Comparison of ENCODE assay signal across 18 cellular contexts in genomic region chrX:131477498-131477897, GRCh38.
DNase-seq lines count a peak whose midpoint lies in the region; ATAC-seq and TF ChIP-seq lines count a peak whose summit lies in the region.
"Had no signal": no experiment of that assay in that cellular context is flagged by ENCODE, and none has a peak within 500 bp of the region (broad histone marks: within the 10 kb centered on the region; RNA-seq: fewer than 3 reads in every experiment).

No MANE protein-coding gene starts in this region.

- peak overlapping the region; percentile 93 for H3K27ac ChIP-seq in GM23338 (ENCODE audit: low read depth)
- H3K27ac ChIP-seq: A549, BLaER1 had no signal

- POLR2A ChIA-PET in WTC11 (lab: Charles Lee) = no interaction called here

- H3K4me2 ChIP-seq in GM23338 = no peak overlapping the region
- H3K4me2 ChIP-seq: A549, BLaER1 had no signal

- H3K4me3 Mint-ChIP-seq in GM23338 = peak overlapping the region; percentile 45; the same call in 1 of the 3 replicates
- H3K4me3 Mint-ChIP-seq in WTC11 = peak overlapping the region; percentile 48
- H3K4me3 Mint-ChIP-seq: CD4-positive, alpha-beta memory T cell had no signal

- H3K27me3 Mint-ChIP-seq in GM23338 (ENCODE audit: insufficient read depth, low read depth, poor library complexity) (peaks cover 6% of the 10 kb centered on the region), WTC11 (ENCODE audit: low read depth) (peaks cover 8% of the 10 kb centered on the region; the same call in 1 of the 2 replicates)
- H3K27me3 Mint-ChIP-seq: CD4-positive, alpha-beta memory T cell had no signal

- H3K27ac Mint-ChIP-seq in GM23338 = peak overlapping the region; percentile 98
- H3K27ac Mint-ChIP-seq in WTC11 = peak overlapping the region; percentile 99
- H3K27ac Mint-ChIP-seq: CD4-positive, alpha-beta memory T cell had no signal

- intact Hi-C loops in mucosa of descending colon (cut with DNase I, micrococcal nuclease) = no loop called here

- H4K20me1 ChIP-seq in GM23338 (replicated peaks; ENCODE audit: insufficient read depth) = no peaks in the 10 kb centered on the region
- H4K20me1 ChIP-seq: BLaER1 had no signal

- no peaks in the 10 kb centered on the region for H3K36me3 ChIP-seq in GM23338 (ENCODE audit: insufficient read depth)
- H3K36me3 ChIP-seq in mucosa of descending colon (ENCODE audit: low read depth) = no peaks in the 10 kb centered on the region
- H3K36me3 ChIP-seq: BLaER1 had no signal

- ATAC-seq in GM23338 (peak; percentile 97), WTC11 (peak; percentile 93), mucosa of descending colon (no peak), HG03469 (IDR thresholded peaks at IDR 0.05; ENCODE audit: unreplicated experiment) (no peak)
- ATAC-seq: A549 had no signal

- no peaks in the 10 kb centered on the region for H3K27me3 ChIP-seq in GM23338 (ENCODE audit: insufficient read depth)

- no peak overlapping the region for H2AFZ ChIP-seq in GM23338

- H3K9me3 ChIP-seq in mucosa of descending colon = no peaks in the 10 kb centered on the region
- H3K9me3 ChIP-seq: A549 had no signal

- DNase-seq in GM23338 (ENCODE audit: low spot score) = peak; percentile 68
- peak; percentile 20 to 62 for DNase-seq in NCI-H2081 (lab: John Stamatoyannopoulos, UW)
- DNase-seq in WTC11 (ENCODE audit: low spot score) = peak; percentile 20
- peak; percentile 21 for DNase-seq in iPS-NIHi11 (ENCODE audit: low spot score)
- DNase-seq in mucosa of descending colon = no peak
- no peak for DNase-seq in GM13977 (ENCODE audit: low spot score)
- DNase-seq in Ammon's horn (ENCODE audit: low spot score) = no peak
- DNase-seq: CD4-positive, alpha-beta memory T cell; DMS53; EL; HCEC 1CT; KG1; NCI-H1105 treated with DMSO at 0.1 percent for 48 hours; NCI-H2171 treated with DMSO at 0.1 percent for 48 hours; NCI-H510A had no signal

- in situ Hi-C loops in GM13977 (cut with MboI; ENCODE audit: low pct_unique_long_range_greater_than_20kb, low sequenced_read_pairs, unreplicated experiment) = no loop called here

- H3K4me3 ChIP-seq in GM23338 (no peak overlapping the region), mucosa of descending colon (no peak overlapping the region)
- H3K4me3 ChIP-seq: A549, BLaER1 had no signal

- peaks cover 4% of the 10 kb centered on the region; the same call in 1 of the 2 replicates for H3K79me2 ChIP-seq in GM23338 (replicated peaks; ENCODE audit: insufficient read depth)

- no peaks in the 10 kb centered on the region for H3F3A ChIP-seq in GM23338 (replicated peaks; ENCODE audit: low read depth)

- CTCF ChIA-PET in WTC11 (lab: Charles Lee) = no interaction called here

- H3K4me1 Mint-ChIP-seq in GM23338 = peaks cover 26% of the 10 kb centered on the region
- peaks cover 42% of the 10 kb centered on the region for H3K4me1 Mint-ChIP-seq in WTC11
- H3K4me1 Mint-ChIP-seq: CD4-positive, alpha-beta memory T cell had no signal

- H3K36me3 Mint-ChIP-seq in GM23338 (ENCODE audit: low read depth) (peaks cover 65% of the 10 kb centered on the region), WTC11 (peaks cover 58% of the 10 kb centered on the region)
- H3K36me3 Mint-ChIP-seq: CD4-positive, alpha-beta memory T cell had no signal

- H3K9me2 ChIP-seq in GM23338 (ENCODE audit: insufficient read depth) = peaks cover 5% of the 10 kb centered on the region; the same call in 1 of the 2 replicates

- H3K9me3 Mint-ChIP-seq in GM23338 (peaks cover 44% of the 10 kb centered on the region), WTC11 (peaks cover 52% of the 10 kb centered on the region)

- peaks cover 30% of the 10 kb centered on the region for H3K4me1 ChIP-seq in GM23338 (ENCODE audit: insufficient read depth)
- H3K4me1 ChIP-seq in mucosa of descending colon (ENCODE audit: low read depth) = no peaks in the 10 kb centered on the region
- H3K4me1 ChIP-seq: A549, BLaER1 had no signal

- TF ChIP-seq CTCF in GM23338 (conservative IDR thresholded peaks at IDR 0.05; ENCODE audit: low read depth in 2 of 2) (no peak), WTC11 (IDR thresholded peaks at IDR 0.05) (no peak), mucosa of descending colon (IDR thresholded peaks at IDR 0.05) (no peak), GM13977 (IDR thresholded peaks at IDR 0.05; ENCODE audit: extremely low read depth, insufficient read depth, missing control alignments) (no peak)

TF ChIP-seq in GM23338, 12 proteins besides CTCF, POLR2A, EP300 and RAD21 (continues in another document):
- no peak for TF ChIP-seq REST (IDR thresholded peaks at IDR 0.05; ENCODE audit: unreplicated experiment)
- no peak for TF ChIP-seq STAT1 (IDR thresholded peaks at IDR 0.05; ENCODE audit: unreplicated experiment)
- TF ChIP-seq ETS1 (IDR thresholded peaks at IDR 0.05) = peak; percentile 68; the same call in 1 of the 2 replicates
- peak; percentile 98 for TF ChIP-seq NANOG (IDR thresholded peaks at IDR 0.05; ENCODE audit: borderline replicate concordance)

TF ChIP-seq in WTC11, 78 proteins besides CTCF, POLR2A, EP300 and RAD21:
- TF ChIP-seq RELA (CRISPR knock-in tag; IDR thresholded peaks at IDR 0.05; ENCODE audit: borderline replicate concordance) (no peak), RORB (CRISPR knock-in tag; IDR thresholded peaks at IDR 0.05) (no peak), ZNF423 (CRISPR knock-in tag; IDR thresholded peaks at IDR 0.05) (peak; percentile 73), ZMAT4 (CRISPR knock-in tag; IDR thresholded peaks at IDR 0.05) (peak; percentile 68; the same call in 1 of the 2 replicates)

Comparison
In these comparisons a context has a peak if more than half of its experiments do, and no peak if none do; other contexts are left out.
1. ATAC-seq: peak in GM23338 (single experiment) and WTC11 (single experiment); none in mucosa of descending colon (single experiment) and HG03469 (single experiment).
2. DNase-seq: peak in GM23338 (single experiment), NCI-H2081 (2 of 2), WTC11 (single experiment) and iPS-NIHi11 (single experiment); none in mucosa of descending colon (0 of 3), GM13977 (single experiment) and Ammon's horn (single experiment).